In genomic region chr1:245222931-245223330, GRCh38 we compare ENCODE assay signal across 27 cellular contexts.
"Had no signal": no experiment of that assay in that cellular context is flagged by ENCODE, and none has a peak within 500 bp of the region (broad histone marks: within the 10 kb centered on the region; RNA-seq: fewer than 3 reads in every experiment).

No MANE protein-coding gene starts in this region.

- ATAC-seq: psoas muscle; right cardiac atrium; right lobe of liver; stimulated activated effector memory CD8-positive, alpha-beta T cell treated with anti-CD3 and anti-CD28 coated beads, Interleukin-12 subunit alpha, Interleukin-12 subunit beta, amount 100 ng/mL, for 72 hours; stimulated activated naive B cell treated with anti-CD40 and anti-IgM and Interleukin-4, amounts not matched to agents 10 μg/mL and 1 μg/mL and 100 μg/mL, for 72 hours had no signal

- H3K9ac ChIP-seq: neural progenitor cell, parathyroid adenoma had no signal

- H3K27me3 ChIP-seq: neural progenitor cell, ovary, right lobe of liver, sigmoid colon, stomach, thyroid gland, tibial nerve, upper lobe of left lung, vagina had no signal

- H3K27ac Mint-ChIP-seq: neural progenitor cell; progenitor cell of endocrine pancreas; stimulated activated effector memory CD8-positive, alpha-beta T cell treated with anti-CD3 and anti-CD28 coated beads, Interleukin-12 subunit alpha, Interleukin-12 subunit beta, amount 100 ng/mL, for 72 hours; stimulated activated naive B cell treated with anti-CD40 and anti-IgM and Interleukin-4, amounts not matched to agents 10 μg/mL and 1 μg/mL and 100 μg/mL, for 72 hours; stimulated activated naive CD8-positive, alpha-beta T cell treated with anti-CD3 and anti-CD28 coated beads, Interleukin-15, Interleukin-2, amounts not matched to agents 100 ng/mL and 50 ng/mL, for 24 hours had no signal

- H3K27me3 Mint-ChIP-seq: progenitor cell of endocrine pancreas had no signal

- H3K4me1 Mint-ChIP-seq: stimulated activated effector memory CD8-positive, alpha-beta T cell treated with anti-CD3 and anti-CD28 coated beads, Interleukin-12 subunit alpha, Interleukin-12 subunit beta, amount 100 ng/mL, for 72 hours; stimulated activated naive B cell treated with anti-CD40 and anti-IgM and Interleukin-4, amounts not matched to agents 10 μg/mL and 1 μg/mL and 100 μg/mL, for 72 hours had no signal

- H3K36me3 Mint-ChIP-seq: neural progenitor cell; stimulated activated effector memory CD8-positive, alpha-beta T cell treated with anti-CD3 and anti-CD28 coated beads, Interleukin-12 subunit alpha, Interleukin-12 subunit beta, amount 100 ng/mL, for 72 hours; stimulated activated naive B cell treated with anti-CD40 and anti-IgM and Interleukin-4, amounts not matched to agents 10 μg/mL and 1 μg/mL and 100 μg/mL, for 72 hours had no signal

- H3K4me3 ChIP-seq: neural progenitor cell, ovary, psoas muscle, right lobe of liver, sigmoid colon, stomach, thoracic aorta, thyroid gland, tibial nerve, upper lobe of left lung, vagina had no signal

- H3K36me3 ChIP-seq: neural progenitor cell, ovary, right lobe of liver, sigmoid colon, stomach, thoracic aorta, thyroid gland, tibial nerve, upper lobe of left lung, vagina had no signal

- DNase-seq: occipital lobe; ovary; psoas muscle; right cardiac atrium; right lobe of liver; sigmoid colon; small intestine; stimulated activated CD4-positive, alpha-beta T cell treated with anti-CD3 and anti-CD28 coated beads, Interleukin-15, amount 100 ng/mL, for 24 hours; stimulated activated CD4-positive, alpha-beta T cell treated with anti-CD3 and anti-CD28 coated beads, Interleukin-2, amount 100 ng/mL, for 24 hours; stimulated activated CD4-positive, alpha-beta T cell treated with anti-CD3 and anti-CD28 coated beads, Interleukin-2, amount 100 ng/mL, for 48 hours; stimulated activated CD4-positive, alpha-beta T cell treated with anti-CD3 and anti-CD28 coated beads, Interleukin-4, amount 100 ng/mL, for 24 hours; stimulated activated naive B cell treated with anti-CD40 and anti-IgM and Interleukin-4, amounts not matched to agents 10 μg/mL and 1 μg/mL and 100 μg/mL, for 72 hours; stimulated activated naive CD4-positive, alpha-beta T cell treated with Interleukin-2 at 50 U/mL for 16 hours; stomach; thyroid gland; trophoblast cell; upper lobe of left lung had no signal

- H3K9me3 ChIP-seq: ovary, psoas muscle, right lobe of liver, sigmoid colon, stomach, thoracic aorta, thyroid gland, tibial nerve, upper lobe of left lung, vagina had no signal

- FAIRE-seq: small intestine, urothelium cell line had no signal

- H3K27ac ChIP-seq: neural progenitor cell, ovary, parathyroid adenoma, psoas muscle, right lobe of liver, sigmoid colon, stomach, thoracic aorta, thyroid gland, tibial nerve, upper lobe of left lung, vagina had no signal

- H3K4me3 Mint-ChIP-seq: nephron; neural progenitor cell; stimulated activated effector memory CD8-positive, alpha-beta T cell treated with anti-CD3 and anti-CD28 coated beads, Interleukin-12 subunit alpha, Interleukin-12 subunit beta, amount 100 ng/mL, for 72 hours; stimulated activated naive B cell treated with anti-CD40 and anti-IgM and Interleukin-4, amounts not matched to agents 10 μg/mL and 1 μg/mL and 100 μg/mL, for 72 hours; stimulated activated naive CD8-positive, alpha-beta T cell treated with anti-CD3 and anti-CD28 coated beads, Interleukin-15, Interleukin-2, amounts not matched to agents 100 ng/mL and 50 ng/mL, for 24 hours had no signal

- H3K4me1 ChIP-seq: parathyroid adenoma, psoas muscle, right lobe of liver, sigmoid colon, stomach, thyroid gland, tibial nerve, upper lobe of left lung had no signal

- H3K9me3 Mint-ChIP-seq: nephron; neural progenitor cell; stimulated activated effector memory CD8-positive, alpha-beta T cell treated with anti-CD3 and anti-CD28 coated beads, Interleukin-12 subunit alpha, Interleukin-12 subunit beta, amount 100 ng/mL, for 72 hours; stimulated activated naive B cell treated with anti-CD40 and anti-IgM and Interleukin-4, amounts not matched to agents 10 μg/mL and 1 μg/mL and 100 μg/mL, for 72 hours; stimulated activated naive CD8-positive, alpha-beta T cell treated with anti-CD3 and anti-CD28 coated beads, Interleukin-15, Interleukin-2, amounts not matched to agents 100 ng/mL and 50 ng/mL, for 24 hours had no signal
